In the genomic region with DNA sequence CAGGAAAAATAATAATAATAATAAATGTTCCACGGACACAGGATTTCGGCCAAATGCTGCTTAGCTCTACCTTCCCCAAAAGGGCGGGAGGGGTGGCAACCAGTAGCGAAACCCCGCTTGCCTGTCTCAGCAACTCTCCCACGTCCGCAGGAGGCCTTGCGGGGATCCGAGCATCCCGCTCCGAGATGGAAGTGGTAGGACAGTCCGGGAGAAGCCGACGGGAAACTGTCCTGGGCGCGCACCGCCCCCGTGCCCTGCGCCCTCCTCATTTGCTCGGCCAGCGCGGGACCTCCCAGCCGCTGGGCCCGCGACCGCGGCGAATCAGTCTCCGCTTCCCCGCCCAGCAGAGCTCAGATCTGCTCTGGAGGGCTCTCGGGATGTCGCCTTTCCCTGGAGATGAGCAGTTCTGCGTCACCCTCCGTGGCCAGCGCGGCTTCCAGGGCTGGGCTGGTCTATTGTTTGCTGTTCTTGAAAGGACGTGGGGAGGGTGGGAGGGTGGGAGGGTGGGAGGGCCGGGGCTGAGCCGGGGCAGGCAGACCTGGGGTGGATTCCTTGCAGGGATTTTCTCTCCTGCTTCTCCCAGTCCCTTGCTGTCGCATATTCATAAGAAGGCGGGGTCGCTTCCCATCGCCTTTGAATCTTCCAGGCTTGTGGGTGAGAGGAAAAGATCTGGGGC, we compare ENCODE assay signal across 8 cellular contexts.
DNase-seq lines count a peak whose midpoint lies in the region; ATAC-seq lines count a peak whose summit lies in the region.

No MANE protein-coding gene starts in this region.

- no peak for ATAC-seq in HG02870 (IDR thresholded peaks at IDR 0.05; ENCODE audit: unreplicated experiment)

- peak overlapping the region; percentile 64 for H3K27ac ChIP-seq in substantia nigra (ENCODE audit: low read depth, low read length, poor library complexity, severe bottlenecking)

- DNase-seq in NCI-H1105 treated with DMSO at 0.1 percent for 48 hours (lab: John Stamatoyannopoulos, UW) = peak; percentile 17
- DNase-seq in NCI-H1105 (lab: John Stamatoyannopoulos, UW) = no peak
- DNase-seq in amygdala (lab: John Stamatoyannopoulos, UW) = peak in 42 of 56 donors; percentile 6 to 64 (median 29)
- DNase-seq in inferior parietal cortex (ENCODE audit: extremely low spot score) = peak; percentile 27
- DNase-seq in substantia nigra (lab: John Stamatoyannopoulos, UW) = peak in 37 of 49 donors; percentile 3 to 66 (median 21)
- no peak for DNase-seq in SIG-M5 (lab: John Stamatoyannopoulos, UW)
- DNase-seq in germinal center (ENCODE audit: low spot score) = no peak

Comparison
In these comparisons a context has a peak if more than half of its experiments do, and no peak if none do; other contexts are left out.
1. DNase-seq: peak in NCI-H1105 treated with DMSO at 0.1 percent for 48 hours (single experiment), amygdala (42 of 56), inferior parietal cortex (single experiment) and substantia nigra (37 of 49); none in NCI-H1105 (single experiment), SIG-M5 (single experiment) and germinal center (single experiment).